Comparison of ENCODE assay signal across 7 cellular contexts in the genomic region with DNA sequence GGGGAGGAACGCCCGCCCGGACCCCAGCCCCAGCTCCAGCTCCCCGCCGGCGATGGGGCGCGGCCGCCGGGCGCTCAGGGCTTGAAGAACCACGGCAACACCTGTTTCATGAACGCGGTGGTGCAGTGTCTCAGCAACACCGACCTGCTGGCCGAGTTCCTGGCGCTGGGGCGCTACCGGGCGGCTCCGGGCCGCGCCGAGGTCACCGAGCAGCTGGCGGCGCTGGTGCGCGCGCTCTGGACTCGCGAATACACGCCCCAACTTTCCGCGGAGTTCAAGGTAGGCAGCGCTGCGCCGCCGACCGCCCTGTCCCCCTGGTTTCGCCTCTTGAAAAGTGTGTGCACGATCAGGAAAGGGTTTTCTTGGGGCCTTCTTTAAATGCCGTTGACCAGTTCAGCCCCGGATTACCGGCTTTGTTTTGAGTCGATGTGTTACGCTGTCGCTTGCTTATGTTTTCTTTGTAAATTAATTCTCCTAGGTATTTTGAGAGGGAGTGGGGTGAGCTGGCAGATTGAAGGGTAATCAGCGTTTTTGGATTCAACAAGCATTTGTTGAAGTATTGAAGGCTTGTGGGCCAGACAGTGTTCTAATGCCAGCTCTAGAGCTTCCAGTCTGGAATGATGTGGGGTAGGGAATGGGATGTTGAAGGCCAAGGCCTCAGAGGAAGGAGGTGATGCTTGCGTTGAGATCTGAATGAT. TPM values are rescaled to one million over a fixed set of nuclear protein-coding genes. Genes with fewer than 3 reads are reported as not detected.
DNase-seq lines count a peak whose midpoint lies in the region; ATAC-seq and TF ChIP-seq lines count a peak whose summit lies in the region.

No MANE protein-coding gene starts in this region.

- no peaks in the 10 kb centered on the region for H3K36me3 Mint-ChIP-seq in activated T-cell treated with anti-CD3 and anti-CD28 coated beads, Interleukin-2, amount 50 U/mL, for 4 hours (ENCODE audit: insufficient read depth)

- H3K36me3 ChIP-seq in heart left ventricle: no peaks in the 10 kb centered on the region
- no peaks in the 10 kb centered on the region for H3K36me3 ChIP-seq in prostate gland

- TF ChIP-seq CTCF in GM10248 (IDR thresholded peaks at IDR 0.05; ENCODE audit: control extremely low read depth, extremely low read depth, low read depth, missing control alignments) (no peak), LNCaP clone FGC (IDR thresholded peaks at IDR 0.05; ENCODE audit: control insufficient read depth, extremely low read depth, insufficient read depth) (peak; percentile 62), heart left ventricle (IDR thresholded peaks at IDR 0.05) (no peak), prostate gland (IDR thresholded peaks at IDR 0.05) (peak in 3 of 4 experiments; percentile 16 to 24 (median 23))

- H3K27me3 ChIP-seq in heart left ventricle: peaks cover 11 to 86% (median 40%) of the 10 kb centered on the region in 9 donors
- H3K27me3 ChIP-seq in prostate gland (replicated peaks; ENCODE audit: insufficient read depth): no peaks in the 10 kb centered on the region

- H3K4me3 ChIP-seq in LNCaP clone FGC (ENCODE audit: low read depth, low read length) (peak overlapping the region; percentile 75), heart left ventricle (peak overlapping the region; percentile 25 to 63 (median 49)), prostate gland (peak overlapping the region; percentile 73 to 86)

- H3K4me3 Mint-ChIP-seq in activated T-cell treated with anti-CD3 and anti-CD28 coated beads, Interleukin-2, amount 50 U/mL, for 4 hours: peak overlapping the region; percentile 58

- no peaks in the 10 kb centered on the region for H3K9me3 ChIP-seq in heart left ventricle
- H3K9me3 ChIP-seq in prostate gland: no peaks in the 10 kb centered on the region

- intact Hi-C loops in heart left ventricle (cut with DNase I) (loop anchor here in 1 of 10 donors (10.0 kb wide), 1 partner anchor 59 kb away; no protein-coding TSS in a partner anchor), prostate gland (cut with DNase I) (no loop called here)

- peaks cover 54% of the 10 kb centered on the region for H3K27me3 Mint-ChIP-seq in activated T-cell treated with anti-CD3 and anti-CD28 coated beads, Interleukin-2, amount 50 U/mL, for 4 hours (ENCODE audit: low read depth)

- POLR2A ChIA-PET in GM10248 (lab: Yijun Ruan, JAX): no interaction called here

- H3K4me1 ChIP-seq in heart left ventricle (peaks cover 0 to 23% (median 9%) of the 10 kb centered on the region in 12 donors), prostate gland (replicated peaks) (no peaks in the 10 kb centered on the region)

- CTCF ChIA-PET in GM10248 (lab: Yijun Ruan, JAX): interaction anchor here (1.0 kb wide), 1 partner anchor 30 kb away, joined by 3 read pairs; no protein-coding TSS in a partner anchor

- no peaks in the 10 kb centered on the region for H3K9me3 Mint-ChIP-seq in activated T-cell treated with anti-CD3 and anti-CD28 coated beads, Interleukin-2, amount 50 U/mL, for 4 hours

- no peak for TF ChIP-seq POLR2A in heart left ventricle (IDR thresholded peaks at IDR 0.05)
- TF ChIP-seq POLR2A in prostate gland (IDR thresholded peaks at IDR 0.05): no peak

- no peak overlapping the region for H3K27ac ChIP-seq in heart left ventricle
- H3K27ac ChIP-seq in prostate gland: peak overlapping the region; percentile 85 to 89

- peak; percentile 48 for DNase-seq in GM10248 (ENCODE audit: extremely low spot score)
- DNase-seq in LNCaP clone FGC (ENCODE audit: low read depth): no peak
- peak; percentile 5 for DNase-seq in activated T-cell treated with anti-CD3 and anti-CD28 coated beads, Interleukin-2, amount 50 U/mL, for 4 hours
- DNase-seq in heart left ventricle: peak in 3 of 5 donors; percentile 22 to 61 (median 33)
- DNase-seq in prostate gland (ENCODE audit: low spot score): peak; percentile 63
- no peak for DNase-seq in inferior parietal cortex (ENCODE audit: extremely low spot score)

- 2 to 8% (median 4%) methylated on average over 16 to 50 of the region's 50 CpGs for WGBS in heart left ventricle, 4 donors
- 2% methylated on average over 50 of the region's 50 CpGs for WGBS in prostate gland

- H3K4me1 Mint-ChIP-seq in activated T-cell treated with anti-CD3 and anti-CD28 coated beads, Interleukin-2, amount 50 U/mL, for 4 hours (ENCODE audit: low read depth): peaks cover 12% of the 10 kb centered on the region

- ATAC-seq in activated T-cell treated with anti-CD3 and anti-CD28 coated beads, Interleukin-2, amount 50 U/mL, for 4 hours: peak; percentile 35 to 52
- peak in 3 of 4 donors; percentile 58 to 76 (median 75) for ATAC-seq in heart left ventricle
- ATAC-seq in GM21526 (IDR thresholded peaks at IDR 0.05; ENCODE audit: low FRiP score, unreplicated experiment): no peak

RNA-seq across cellular contexts. Expression of gene USP43, which starts 0.7 kb away (rescaled TPM):
- under 1 TPM in 2 of 3 donors, not detected in 1; 0.14 to 0.18 TPM for total RNA-seq in activated T-cell treated with anti-CD3 and anti-CD28 coated beads, Interleukin-2, amount 50 U/mL, for 4 hours
- under 1 TPM in 3 of 9 donors, not detected in 6; 0.12 to 0.41 (median 0.16) TPM for total RNA-seq in heart left ventricle
- polyA plus RNA-seq in heart left ventricle: under 1 TPM in 1 of 2 donors, not detected in 1; 0.01 TPM
- total RNA-seq in prostate gland: 10 to 100 TPM; 28.2 to 33.2 TPM

Comparison
In these comparisons a context has a peak if more than half of its experiments do, and no peak if none do; other contexts are left out.
1. DNase-seq: peak in GM10248 (single experiment), activated T-cell treated with anti-CD3 and anti-CD28 coated beads, Interleukin-2, amount 50 U/mL, for 4 hours (single experiment), heart left ventricle (3 of 5) and prostate gland (single experiment); none in LNCaP clone FGC (single experiment) and inferior parietal cortex (single experiment).
2. CTCF ChIP-seq: peak in LNCaP clone FGC (single experiment) and prostate gland (3 of 4); none in GM10248 (single experiment) and heart left ventricle (0 of 12).
3. H3K27ac ChIP-seq: peak in prostate gland (2 of 2); none in heart left ventricle (0 of 12).
4. RNA of gene USP43, which starts 0.7 kb away (total RNA-seq): 28.2 to 33.2 TPM in prostate gland; 0.14 to 0.18 TPM in activated T-cell treated with anti-CD3 and anti-CD28 coated beads, Interleukin-2, amount 50 U/mL, for 4 hours and 0.12 to 0.41 TPM in heart left ventricle; every median in the first group is over 10 times any median in the second.
5. Peak in every context shown above with its lines, with median percentiles within 50 percentile points of each other: H3K4me3 ChIP-seq.